In genomic region chr19:55216461-55217198, GRCh38 we compare ENCODE assay signal across 1 cellular context.
A peak's percentile ranks its signal among the peaks of the same experiment; 100 is the strongest.
TF ChIP-seq lines count a peak whose summit lies in the region.

No MANE protein-coding gene starts in this region.

TF ChIP-seq in K562, 482 proteins besides CTCF, POLR2A, EP300 and RAD21 (continued from another document and continues in another):
- TF ChIP-seq CHD7 (IDR thresholded peaks at IDR 0.05; ENCODE audit: low read depth, low read length) = no peak
- peak; percentile 81; the same call in 1 of the 2 replicates for TF ChIP-seq SREBF2 (CRISPR knock-in tag; IDR thresholded peaks at IDR 0.05)
- peak; percentile 98 for TF ChIP-seq ARID4B (CRISPR knock-in tag; IDR thresholded peaks at IDR 0.05)
- peak; percentile 60; the same call in 1 of the 2 replicates for TF ChIP-seq ERF (CRISPR knock-in tag; IDR thresholded peaks at IDR 0.05)
- peak; percentile 36 to 63; a peak in 3 of 4 replicates for TF ChIP-seq MAZ (CRISPR knock-in tag; conservative IDR thresholded peaks at IDR 0.05 in 1 of 2, IDR thresholded peaks at IDR 0.05 in 1 of 2)
- no peak for TF ChIP-seq NR1H2 (CRISPR knock-in tag; IDR thresholded peaks at IDR 0.05)
- no peak for TF ChIP-seq HES1 (IDR thresholded peaks at IDR 0.05; ENCODE audit: low read depth)
- TF ChIP-seq MBD2 (IDR thresholded peaks at IDR 0.05; ENCODE audit: borderline replicate concordance, low read depth) = peak; percentile 79
- no peak for TF ChIP-seq ZNF449 (CRISPR knock-in tag; IDR thresholded peaks at IDR 0.05)
- TF ChIP-seq BACH1 (tag; IDR thresholded peaks at IDR 0.05) = no peak; the same call in none of the 2 replicates
- 0 out of 2 replicates have a peak, but pooled peaks have one; percentile 63 for TF ChIP-seq ZNF780A (CRISPR knock-in tag; IDR thresholded peaks at IDR 0.05)
- TF ChIP-seq ETV5 (CRISPR knock-in tag; IDR thresholded peaks at IDR 0.05; ENCODE audit: low read depth) = peak; percentile 99
- TF ChIP-seq ZNF668 (CRISPR knock-in tag; IDR thresholded peaks at IDR 0.05) = peak; percentile 27; the same call in 1 of the 2 replicates
- TF ChIP-seq ETV1 (tag; conservative IDR thresholded peaks at IDR 0.05; ENCODE audit: low read depth) = peak; percentile 99
- no peak; the same call in 1 of the 2 replicates for TF ChIP-seq PBX2 (CRISPR knock-in tag; IDR thresholded peaks at IDR 0.05; ENCODE audit: low read depth)
- TF ChIP-seq PBX2 (tag; conservative IDR thresholded peaks at IDR 0.05; ENCODE audit: low read depth) = peak; percentile 79
- TF ChIP-seq SMARCB1 (IDR thresholded peaks at IDR 0.05; ENCODE audit: insufficient read length, low read depth) = no peak
- TF ChIP-seq ILK (tag; IDR thresholded peaks at IDR 0.05; ENCODE audit: borderline replicate concordance, low read depth) = no peak
- peak in 1 of 2 experiments; percentile 63; a peak in 1 of 4 replicates for TF ChIP-seq CSDE1 (IDR thresholded peaks at IDR 0.05)
- TF ChIP-seq GTF2B (IDR thresholded peaks at IDR 0.05; ENCODE audit: extremely low read depth, insufficient read length) = no peak
- TF ChIP-seq YY1 (IDR thresholded peaks at IDR 0.05; ENCODE audit: borderline replicate concordance in 1 of 3, control insufficient read depth in 1 of 3, extremely low read depth in 1 of 3, insufficient read depth in 3 of 3, insufficient read length in 1 of 3, insufficient replicate concordance in 2 of 3, low read depth in 1 of 3, low read length in 2 of 3) = peak in 2 of 3 experiments; percentile 74 to 79
- no peak for TF ChIP-seq U2AF2 (optimal IDR thresholded peaks at IDR 0.05; ENCODE audit: low read depth, low read length)
- no peak for TF ChIP-seq ZZZ3 (IDR thresholded peaks at IDR 0.05)
- peak; percentile 76 for TF ChIP-seq TEAD4 (IDR thresholded peaks at IDR 0.05; ENCODE audit: low read length)
- TF ChIP-seq TEAD4 (CRISPR knock-in tag; IDR thresholded peaks at IDR 0.05; ENCODE audit: borderline replicate concordance) = no peak
- TF ChIP-seq BCOR (IDR thresholded peaks at IDR 0.05) = peak; percentile 93
- no peak for TF ChIP-seq SRSF9 (IDR thresholded peaks at IDR 0.05; ENCODE audit: borderline replicate concordance, low read depth, low read length)
- peak; percentile 39; the same call in 1 of the 2 replicates for TF ChIP-seq STAG1 (CRISPR knock-in tag; IDR thresholded peaks at IDR 0.05; ENCODE audit: borderline replicate concordance)
- TF ChIP-seq USF2 (CRISPR knock-in tag; IDR thresholded peaks at IDR 0.05) = no peak; the same call in 1 of the 2 replicates
- TF ChIP-seq NCOR1 (IDR thresholded peaks at IDR 0.05) = peak; percentile 81
- TF ChIP-seq NFE2 (IDR thresholded peaks at IDR 0.05; ENCODE audit: low read depth) = peak; percentile 91
- TF ChIP-seq PML (IDR thresholded peaks at IDR 0.05; ENCODE audit: low read length) = no peak; the same call in 1 of the 2 replicates
- TF ChIP-seq TBP (optimal IDR thresholded peaks at IDR 0.05; ENCODE audit: low read depth, low read length) = peak; percentile 82
- peak; percentile 28; the same call in 1 of the 2 replicates for TF ChIP-seq SMC3 (conservative IDR thresholded peaks at IDR 0.05; ENCODE audit: insufficient read depth, low read depth, low read length)
